ENCODE assay signal across 10 cellular contexts in the genomic region with DNA sequence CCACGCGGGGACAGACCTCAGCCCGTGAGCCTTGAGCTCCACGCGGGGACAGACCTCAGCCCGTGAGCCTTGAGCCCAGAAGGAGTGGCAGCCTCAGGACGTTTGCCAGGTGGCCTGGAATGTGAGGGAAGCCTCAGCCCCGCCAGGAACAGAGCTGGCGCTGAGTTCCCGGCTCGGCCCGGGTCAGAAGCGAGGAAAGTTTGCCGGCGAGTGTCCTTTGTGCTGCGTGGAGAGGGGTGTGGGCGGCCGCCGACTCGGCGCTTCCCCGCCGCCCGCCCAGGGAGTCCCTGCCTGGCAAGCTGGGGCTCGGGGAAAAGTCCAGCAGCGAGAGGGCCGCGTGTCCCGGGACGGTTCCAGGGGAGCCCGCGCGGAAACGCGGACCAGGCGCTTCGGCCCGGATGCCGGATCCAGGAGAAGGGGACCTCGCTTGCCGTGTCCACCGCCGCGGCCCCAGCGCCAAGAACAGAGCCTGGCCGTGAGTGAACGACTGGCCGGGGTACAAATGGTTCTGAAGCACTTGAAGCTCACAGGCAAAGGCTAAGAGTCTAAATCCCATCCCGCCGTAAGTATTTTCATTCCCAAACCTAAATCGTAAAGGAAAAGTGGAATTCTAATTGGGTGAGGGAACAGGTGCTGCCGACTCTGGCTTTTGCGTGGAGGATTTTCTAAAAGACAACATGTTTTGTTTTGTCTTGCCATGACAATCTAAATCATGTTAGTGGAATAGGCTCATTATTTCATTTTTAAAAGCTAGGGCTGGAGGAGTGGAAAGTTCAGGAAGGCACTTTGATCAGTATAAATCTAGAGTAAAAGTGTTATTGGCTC. TPM values are rescaled to one million over a fixed set of nuclear protein-coding genes. Genes with fewer than 3 reads are reported as not detected.
A peak's percentile ranks its signal among the peaks of the same experiment; 100 is the strongest.
DNase-seq lines count a peak whose midpoint lies in the region; ATAC-seq, FAIRE-seq and TF ChIP-seq lines count a peak whose summit lies in the region.
"Had no signal": no experiment of that assay in that cellular context is flagged by ENCODE, and none has a peak within 500 bp of the region (broad histone marks: within the 10 kb centered on the region; RNA-seq: fewer than 3 reads in every experiment).

No MANE protein-coding gene starts in this region.

- H3K36me3 ChIP-seq in HEK293 (ENCODE audit: control insufficient read depth in 2 of 2, insufficient read depth in 1 of 2, low read length in 2 of 2): no peaks in the 10 kb centered on the region
- no peaks in the 10 kb centered on the region for H3K36me3 ChIP-seq in astrocyte (ENCODE audit: insufficient read depth, low read length)
- no peaks in the 10 kb centered on the region for H3K36me3 ChIP-seq in skeletal muscle tissue (ENCODE audit: control insufficient read depth in 3 of 3, insufficient read depth in 3 of 3, low read length in 3 of 3)

- peaks cover 3% of the 10 kb centered on the region for H3K79me2 ChIP-seq in astrocyte (ENCODE audit: insufficient read depth, low read length)

- peak overlapping the region; percentile 55 for H3K4me3 ChIP-seq in HEK293 (ENCODE audit: low read depth, low read length)
- peak overlapping the region; percentile 68 for H3K4me3 ChIP-seq in astrocyte (ENCODE audit: insufficient read depth, low read depth, low read length)
- peak overlapping the region; percentile 70 to 78 (median 76) for H3K4me3 ChIP-seq in skeletal muscle tissue (ENCODE audit: low read length in 3 of 3)

- peaks cover 3% of the 10 kb centered on the region for H3K9me3 Mint-ChIP-seq in astrocyte (ENCODE audit: unreplicated experiment)

- H3K4me1 Mint-ChIP-seq in astrocyte (ENCODE audit: low read depth, unreplicated experiment): peaks cover 8% of the 10 kb centered on the region

- H3K27ac Mint-ChIP-seq in astrocyte (ENCODE audit: unreplicated experiment): no peak overlapping the region

- peak overlapping the region; percentile 92 for H3K4me2 ChIP-seq in astrocyte (ENCODE audit: low read length)

- H3K4me1 ChIP-seq in HEK293 (ENCODE audit: control insufficient read depth, insufficient read depth, low read length): no peaks in the 10 kb centered on the region
- peaks cover 6% of the 10 kb centered on the region for H3K4me1 ChIP-seq in astrocyte (ENCODE audit: insufficient read depth, low read length)
- peaks cover 6 to 12% (median 11%) of the 10 kb centered on the region in 3 donors for H3K4me1 ChIP-seq in skeletal muscle tissue (ENCODE audit: control insufficient read depth in 3 of 3, insufficient read depth in 3 of 3, low read length in 3 of 3)

- H3K4me3 Mint-ChIP-seq in astrocyte (ENCODE audit: unreplicated experiment): peak overlapping the region; percentile 90

- H3K27ac ChIP-seq in HEK293 (ENCODE audit: extremely low read depth, low read depth, low read length) (no peak overlapping the region), astrocyte (ENCODE audit: low read depth, low read length) (no peak overlapping the region), skeletal muscle tissue (ENCODE audit: low read depth, low read length) (no peak overlapping the region)

- POLR2A ChIA-PET in HEK293 (lab: Yijun Ruan, JAX): interaction anchor here (0.5 kb wide), 1 partner anchor 693 kb away, joined by 3 read pairs; a partner anchor contains a TSS

- peak overlapping the region; percentile 82 for H2AFZ ChIP-seq in astrocyte (ENCODE audit: low read depth, low read length)

- peak; percentile 11 for DNase-seq in astrocyte (ENCODE audit: low read depth)
- DNase-seq in islet precursor cell: peak; percentile 76
- DNase-seq in dermis blood vessel endothelial cell: no peak
- no peak for DNase-seq in NCI-H1436 (lab: John Stamatoyannopoulos, UW)
- DNase-seq in NCI-H2107 treated with DMSO at 0.1 percent for 48 hours (lab: John Stamatoyannopoulos, UW; ENCODE audit: unreplicated experiment): no peak
- DNase-seq: effector CD8-positive, alpha-beta T cell had no signal

- CTCF ChIA-PET in HEK293 (lab: Yijun Ruan, JAX): no interaction called here

- H3K27me3 Mint-ChIP-seq in astrocyte (ENCODE audit: low read depth, unreplicated experiment): peaks cover 30% of the 10 kb centered on the region

- H3K9ac ChIP-seq in astrocyte (ENCODE audit: low read length) (peak overlapping the region; percentile 71), skeletal muscle tissue (ENCODE audit: low read depth in 1 of 3, low read length in 3 of 3) (peak overlapping the region; percentile 63 to 85 (median 71))

- no peak for FAIRE-seq in astrocyte (lab: Jason Lieb, UNC)
- FAIRE-seq: GM18507 had no signal

- H3K27me3 ChIP-seq in astrocyte (ENCODE audit: insufficient read depth, low read length): peaks cover 26% of the 10 kb centered on the region
- no peaks in the 10 kb centered on the region for H3K27me3 ChIP-seq in skeletal muscle tissue (ENCODE audit: control insufficient read depth in 3 of 3, insufficient read depth in 3 of 3, low read length in 3 of 3)

- H3K36me3 Mint-ChIP-seq in astrocyte (ENCODE audit: low read depth, unreplicated experiment): no peaks in the 10 kb centered on the region

- peaks cover 3% of the 10 kb centered on the region for H4K20me1 ChIP-seq in astrocyte (ENCODE audit: insufficient read depth, low read length)

- no peak for ATAC-seq in activated CD4-positive, CD25-positive, alpha-beta regulatory T cell treated with anti-CD3 and anti-CD28 coated beads, Interleukin-2, amount 50 U/mL, for 24 hours

- no peak for TF ChIP-seq CTCF in HEK293 (tag by site-specific recombination; IDR thresholded peaks at IDR 0.05)
- TF ChIP-seq CTCF in astrocyte (IDR thresholded peaks at IDR 0.05; ENCODE audit: insufficient read depth, low read depth, low read length): no peak

- H3K9me3 ChIP-seq in HEK293 (ENCODE audit: control insufficient read depth, insufficient read depth, low read depth, low read length) (no peaks in the 10 kb centered on the region), astrocyte (ENCODE audit: insufficient read depth, low read depth, low read length) (no peaks in the 10 kb centered on the region), skeletal muscle tissue (ENCODE audit: control insufficient read depth in 3 of 3, low read length in 3 of 3) (no peaks in the 10 kb centered on the region)

TF ChIP-seq in HEK293, 187 proteins besides CTCF, POLR2A, EP300 and RAD21:
- TF ChIP-seq ZBTB20 (tag by site-specific recombination; IDR thresholded peaks at IDR 0.05) (peak; percentile 10; the same call in 1 of the 2 replicates), ZNF48 (tag by site-specific recombination; IDR thresholded peaks at IDR 0.05) (no peak), SP7 (tag by site-specific recombination; IDR thresholded peaks at IDR 0.05) (no peak)
- TF ChIP-seq, protein P1, sequence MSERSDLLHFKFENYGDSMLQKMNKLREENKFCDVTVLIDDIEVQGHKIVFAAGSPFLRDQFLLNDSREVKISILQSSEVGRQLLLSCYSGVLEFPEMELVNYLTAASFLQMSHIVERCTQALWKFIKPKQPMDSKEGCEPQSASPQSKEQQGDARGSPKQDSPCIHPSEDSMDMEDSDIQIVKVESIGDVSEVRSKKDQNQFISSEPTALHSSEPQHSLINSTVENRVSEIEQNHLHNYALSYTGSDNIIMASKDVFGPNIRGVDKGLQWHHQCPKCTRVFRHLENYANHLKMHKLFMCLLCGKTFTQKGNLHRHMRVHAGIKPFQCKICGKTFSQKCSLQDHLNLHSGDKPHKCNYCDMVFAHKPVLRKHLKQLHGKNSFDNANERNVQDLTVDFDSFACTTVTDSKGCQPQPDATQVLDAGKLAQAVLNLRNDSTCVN (tag by site-specific recombination; optimal IDR thresholded peaks at IDR 0.05): peak; percentile 25
- TF ChIP-seq, protein P2, sequence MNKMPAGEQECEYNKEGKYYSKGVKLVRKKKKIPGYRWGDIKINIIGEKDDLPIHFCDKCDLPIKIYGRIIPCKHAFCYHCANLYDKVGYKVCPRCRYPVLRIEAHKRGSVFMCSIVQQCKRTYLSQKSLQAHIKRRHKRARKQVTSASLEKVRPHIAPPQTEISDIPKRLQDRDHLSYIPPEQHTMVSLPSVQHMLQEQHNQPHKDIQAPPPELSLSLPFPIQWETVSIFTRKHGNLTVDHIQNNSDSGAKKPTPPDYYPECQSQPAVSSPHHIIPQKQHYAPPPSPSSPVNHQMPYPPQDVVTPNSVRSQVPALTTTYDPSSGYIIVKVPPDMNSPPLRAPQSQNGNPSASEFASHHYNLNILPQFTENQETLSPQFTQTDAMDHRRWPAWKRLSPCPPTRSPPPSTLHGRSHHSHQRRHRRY (tag by site-specific recombination; IDR thresholded peaks at IDR 0.05): no peak

RNA-seq across cellular contexts. Expression of a gene that starts 1.7 kb away (rescaled TPM):
- 17.4 and 35.6 TPM in 2 replicates for total RNA-seq in astrocyte
- total RNA-seq in skeletal muscle tissue: 19.8 TPM
- not detected in 2 replicates for total RNA-seq in dermis blood vessel endothelial cell

Comparison
In these comparisons a context has a peak if more than half of its experiments do, and no peak if none do; other contexts are left out.
1. DNase-seq: peak in astrocyte (single experiment) and islet precursor cell (single experiment); none in dermis blood vessel endothelial cell (single experiment), NCI-H1436 (single experiment) and NCI-H2107 treated with DMSO at 0.1 percent for 48 hours (single experiment).
2. RNA of a gene that starts 1.7 kb away (total RNA-seq): 17.4 to 35.6 TPM in astrocyte and 19.8 TPM in skeletal muscle tissue (single experiment); not detected in dermis blood vessel endothelial cell; every median in the first group is over 10 times any median in the second.
3. Peak in every context shown above with its lines, with median percentiles within 50 percentile points of each other: H3K4me3 ChIP-seq.